15 cellular contexts compared by ENCODE assay signal in genomic region chr15:40815042-40815678, GRCh38. TPM values are rescaled to one million over a fixed set of nuclear protein-coding genes. Genes with fewer than 3 reads are reported as not detected.
DNase-seq lines count a peak whose midpoint lies in the region; TF ChIP-seq lines count a peak whose summit lies in the region.
"Had no signal": no experiment of that assay in that cellular context is flagged by ENCODE, and none has a peak within 500 bp of the region (broad histone marks: within the 10 kb centered on the region; RNA-seq: fewer than 3 reads in every experiment).

No MANE protein-coding gene starts in this region.

- no peak overlapping the region for H3K27ac Mint-ChIP-seq in activated CD4-positive, alpha-beta memory T cell treated with anti-CD3 and anti-CD28 coated beads for 36 hours
- H3K27ac Mint-ChIP-seq: activated naive CD8-positive, alpha-beta T cell treated with anti-CD3 and anti-CD28 coated beads, Interleukin-2, amount 10 ng/mL, durations not matched to agents 7 days and 5 days had no signal

- DNase-seq in A673 (ENCODE audit: low spot score) (peak; percentile 36), breast epithelium (ENCODE audit: low spot score in 2 of 2) (peak; percentile 40 to 64), medulla oblongata (ENCODE audit: extremely low spot score) (peak; percentile 67), NCI-H1417 treated with DMSO at 0.1 percent for 48 hours (lab: John Stamatoyannopoulos, UW) (no peak), DMS153 treated with DMSO at 0.1 percent for 48 hours (lab: John Stamatoyannopoulos, UW; ENCODE audit: unreplicated experiment) (no peak), GM10266 (ENCODE audit: extremely low spot score) (no peak)
- no peak for DNase-seq in activated CD4-positive, alpha-beta memory T cell treated with anti-CD3 and anti-CD28 coated beads for 36 hours
- DNase-seq: activated CD4-positive, CD25-positive, alpha-beta regulatory T cell treated with anti-CD3 and anti-CD28 coated beads, Interleukin-2, amount 50 U/mL, for 72 hours; activated naive CD8-positive, alpha-beta T cell treated with anti-CD3 and anti-CD28 coated beads, Interleukin-2, amount 10 ng/mL, durations not matched to agents 7 days and 5 days; DND-41; PC-9; spleen had no signal

- no peaks in the 10 kb centered on the region for H3K4me1 Mint-ChIP-seq in activated CD4-positive, alpha-beta memory T cell treated with anti-CD3 and anti-CD28 coated beads for 36 hours (ENCODE audit: low read depth)

- H3K27me3 ChIP-seq in A673 (replicated peaks; ENCODE audit: insufficient read depth, low read depth, low read length, poor library complexity), result no peaks in the 10 kb centered on the region
- no peaks in the 10 kb centered on the region for H3K27me3 ChIP-seq in breast epithelium
- H3K27me3 ChIP-seq: spleen had no signal

- POLR2A ChIA-PET in A673 (lab: Charles Lee; ENCODE audit: low non-redundant PET), result no interaction called here
- POLR2A ChIA-PET in activated CD4-positive, alpha-beta memory T cell treated with anti-CD3 and anti-CD28 coated beads for 36 hours (lab: Charles Lee), result no interaction called here

- H3K36me3 ChIP-seq in A673 (ENCODE audit: insufficient read depth, low read length, poor library complexity, severe bottlenecking), result peaks cover 13% of the 10 kb centered on the region
- no peaks in the 10 kb centered on the region for H3K36me3 ChIP-seq in breast epithelium

- BruUV-seq in A673 (replicated peaks; lab: Mats Ljungman, UMichigan), result no TSS peak

- H3K27ac ChIP-seq in A673 (ENCODE audit: low read depth, low read length, poor library complexity, severe bottlenecking), result no peak overlapping the region
- H3K27ac ChIP-seq in breast epithelium, result peak overlapping the region; percentile 86 to 91
- H3K27ac ChIP-seq: coronary artery, PC-9 had no signal

- CTCF ChIA-PET in A673 (lab: Charles Lee), result no interaction called here
- CTCF ChIA-PET in activated CD4-positive, alpha-beta memory T cell treated with anti-CD3 and anti-CD28 coated beads for 36 hours (lab: Charles Lee), result interaction anchor here (0.7 to 3.7 kb wide), 4 partner anchors 33 to 44 kb away, joined by 3 to 12 read pairs (median 4); no protein-coding TSS in a partner anchor

- no peaks in the 10 kb centered on the region for H3K9me3 Mint-ChIP-seq in activated CD4-positive, alpha-beta memory T cell treated with anti-CD3 and anti-CD28 coated beads for 36 hours
- H3K9me3 Mint-ChIP-seq: activated naive CD8-positive, alpha-beta T cell treated with anti-CD3 and anti-CD28 coated beads, Interleukin-2, amount 10 ng/mL, durations not matched to agents 7 days and 5 days had no signal

- H3K4me3 ChIP-seq in A673 (ENCODE audit: low read depth, low read length, poor library complexity, severe bottlenecking), result no peak overlapping the region
- H3K4me3 ChIP-seq in breast epithelium, result no peak overlapping the region
- H3K4me3 ChIP-seq: coronary artery, PC-9, spleen had no signal

- H3K4me1 ChIP-seq in A673 (ENCODE audit: insufficient read depth, low read length, poor library complexity, severe bottlenecking) (no peaks in the 10 kb centered on the region), breast epithelium (no peaks in the 10 kb centered on the region)
- H3K4me1 ChIP-seq: spleen had no signal

- H3K36me3 Mint-ChIP-seq in activated CD4-positive, alpha-beta memory T cell treated with anti-CD3 and anti-CD28 coated beads for 36 hours, result peaks cover 20% of the 10 kb centered on the region

- TF ChIP-seq CTCF in A673 (conservative IDR thresholded peaks at IDR 0.05; ENCODE audit: low read depth, low read length), result no peak
- no peak for TF ChIP-seq CTCF in breast epithelium (IDR thresholded peaks at IDR 0.05)
- TF ChIP-seq CTCF in GM10266 (IDR thresholded peaks at IDR 0.05; ENCODE audit: control insufficient read depth, insufficient read depth, low read depth, missing control alignments), result no peak

- no peaks in the 10 kb centered on the region for H3K27me3 Mint-ChIP-seq in activated CD4-positive, alpha-beta memory T cell treated with anti-CD3 and anti-CD28 coated beads for 36 hours
- H3K27me3 Mint-ChIP-seq: activated naive CD8-positive, alpha-beta T cell treated with anti-CD3 and anti-CD28 coated beads, Interleukin-2, amount 10 ng/mL, durations not matched to agents 7 days and 5 days had no signal

- TF ChIP-seq EP300 in Ishikawa (IDR thresholded peaks at IDR 0.05; ENCODE audit: borderline replicate concordance), result no peak

- H3K9me3 ChIP-seq in A673 (ENCODE audit: low read depth, low read length, poor library complexity, severe bottlenecking) (no peaks in the 10 kb centered on the region), breast epithelium (no peaks in the 10 kb centered on the region)
- H3K9me3 ChIP-seq: spleen had no signal

- intact Hi-C loops in A673 (cut with micrococcal nuclease; ENCODE audit: unreplicated experiment), result no loop called here
- intact Hi-C loops in breast epithelium (cut with DNase I; ENCODE audit: low total_unique reads), result no loop called here
- intact Hi-C loops in activated CD4-positive, alpha-beta memory T cell treated with anti-CD3 and anti-CD28 coated beads for 36 hours (cut with micrococcal nuclease), result no loop called here

- TF ChIP-seq RAD21 in Ishikawa (IDR thresholded peaks at IDR 0.05; ENCODE audit: low read depth), result no peak

- H3K4me3 Mint-ChIP-seq in activated CD4-positive, alpha-beta memory T cell treated with anti-CD3 and anti-CD28 coated beads for 36 hours, result no peak overlapping the region
- H3K4me3 Mint-ChIP-seq: activated naive CD8-positive, alpha-beta T cell treated with anti-CD3 and anti-CD28 coated beads, Interleukin-2, amount 10 ng/mL, durations not matched to agents 7 days and 5 days had no signal

- no peak for TF ChIP-seq POLR2A in breast epithelium (IDR thresholded peaks at IDR 0.05)

TF ChIP-seq in Ishikawa, 13 proteins besides CTCF, POLR2A, EP300 and RAD21:
- TF ChIP-seq ZBTB7A (IDR thresholded peaks at IDR 0.05; ENCODE audit: low read depth) (no peak), FOXM1 (IDR thresholded peaks at IDR 0.05; ENCODE audit: borderline replicate concordance, low read depth) (no peak), EGR1 (IDR thresholded peaks at IDR 0.05) (no peak), NFIC (IDR thresholded peaks at IDR 0.05) (peak; percentile 55; the same call in 1 of the 2 replicates)

RNA-seq across cellular contexts. Expression of gene DNAJC17, which starts 7.9 kb away (rescaled TPM):
- 34.5 and 37.1 TPM in 2 replicates for total RNA-seq in A673 (2021)
- 10 to 100 TPM; 18.4 to 55.8 (median 24.3) TPM for total RNA-seq in breast epithelium
- total RNA-seq in activated CD4-positive, alpha-beta memory T cell treated with anti-CD3 and anti-CD28 coated beads for 36 hours, result 10 to 100 TPM; 32.5 to 34.5 TPM

RNA-seq across cellular contexts. Expression of gene ZFYVE19, which starts 8.3 kb away (rescaled TPM):
- total RNA-seq in A673 (2021) (26.4 and 27.1 TPM in 2 replicates), breast epithelium (10 to 100 TPM; 19.4 to 58.8 (median 44.6) TPM)
- total RNA-seq in activated CD4-positive, alpha-beta memory T cell treated with anti-CD3 and anti-CD28 coated beads for 36 hours, result 10 to 100 TPM; 22.8 to 26.1 TPM

RNA-seq across cellular contexts. Expression of gene PPP1R14D, which starts 13.3 kb away (rescaled TPM):
- total RNA-seq in A673 (2021) (not detected in 2 replicates), breast epithelium (1 to 10 TPM in 2 of 3 donors, not detected in 1; 1.3 to 4.9 TPM)
- not detected for total RNA-seq in activated CD4-positive, alpha-beta memory T cell treated with anti-CD3 and anti-CD28 coated beads for 36 hours
- total RNA-seq: activated naive CD8-positive, alpha-beta T cell treated with anti-CD3 and anti-CD28 coated beads, Interleukin-2, amount 10 ng/mL, durations not matched to agents 7 days and 5 days; lung microvascular endothelial cell; spleen had no signal

RNA-seq across cellular contexts. Expression of gene SPINT1, which starts 28.7 kb away (rescaled TPM):
- 1.9 and 3.3 TPM in 2 replicates for total RNA-seq in A673 (2021)
- total RNA-seq in breast epithelium, result 100 to 1,000 TPM in 1 of 3 donors, 10 to 100 TPM in 1, 1 to 10 TPM in 1; 1.8 to 134 (median 86.5) TPM
- 10 to 100 TPM; 11.3 to 13.1 TPM for total RNA-seq in activated CD4-positive, alpha-beta memory T cell treated with anti-CD3 and anti-CD28 coated beads for 36 hours

RNA-seq across cellular contexts. Expression of gene C15orf62, which starts 45.4 kb away (rescaled TPM):
- 0.33 and 0.62 TPM in 2 replicates for total RNA-seq in A673 (2021)
- total RNA-seq in breast epithelium, result 1 to 10 TPM in 2 of 3 donors, under 1 TPM in 1; 0.48 to 4.7 (median 2.0) TPM
- total RNA-seq in activated CD4-positive, alpha-beta memory T cell treated with anti-CD3 and anti-CD28 coated beads for 36 hours, result under 1 TPM; 0.39 to 0.43 TPM

Comparison
In these comparisons a context has a peak if more than half of its experiments do, and no peak if none do; other contexts are left out.
1. DNase-seq: peak in A673 (single experiment), breast epithelium (2 of 2) and medulla oblongata (single experiment); none in NCI-H1417 treated with DMSO at 0.1 percent for 48 hours (single experiment), activated CD4-positive, alpha-beta memory T cell treated with anti-CD3 and anti-CD28 coated beads for 36 hours (single experiment), DMS153 treated with DMSO at 0.1 percent for 48 hours (single experiment) and GM10266 (single experiment).